ENCODE assay signal across 2 cellular contexts in the genomic region with DNA sequence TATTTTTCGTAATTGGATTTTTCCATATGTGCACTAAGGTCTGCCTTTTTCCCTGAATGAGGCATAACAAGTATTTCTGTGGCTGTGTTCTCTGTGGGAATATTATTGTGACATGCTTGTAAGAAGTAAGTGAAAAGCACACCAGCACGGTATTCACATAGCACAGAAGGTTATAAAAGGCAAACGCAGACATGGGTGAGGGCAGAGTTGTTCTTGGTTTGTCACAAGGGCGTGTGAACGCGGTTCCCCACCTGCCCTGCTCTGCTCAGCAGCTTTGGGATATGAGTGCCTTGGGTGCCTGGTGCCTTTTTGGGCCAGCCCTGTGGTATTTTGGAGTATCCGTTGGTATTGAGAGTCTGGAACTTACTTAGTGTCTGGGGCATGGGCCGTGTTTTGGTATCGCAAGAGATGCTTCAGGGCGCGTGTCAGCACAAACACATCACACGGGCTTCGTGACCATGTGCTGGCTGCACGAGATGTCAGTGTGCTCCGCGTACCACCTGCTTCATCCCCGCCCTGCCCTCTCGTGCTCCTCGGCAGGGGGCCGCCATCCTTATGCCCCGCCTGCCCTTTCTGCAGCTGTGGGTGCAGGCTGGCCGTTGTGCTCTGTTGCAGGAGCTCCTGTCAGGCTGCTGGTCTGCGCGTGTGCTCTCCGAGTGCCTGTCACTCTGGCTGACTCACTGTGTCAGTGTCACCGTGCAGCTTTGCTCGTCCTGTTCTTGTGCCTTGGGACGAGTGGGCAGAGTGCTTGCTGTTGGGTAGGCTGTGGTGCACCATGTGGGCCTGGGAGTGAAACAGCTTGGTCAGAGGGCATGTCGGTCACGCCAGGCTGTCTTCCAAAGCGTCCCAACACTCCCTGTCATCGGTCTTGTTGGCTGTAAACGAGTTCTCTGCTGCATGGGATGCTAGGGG.
A peak's percentile ranks its signal among the peaks of the same experiment; 100 is the strongest.
TF ChIP-seq lines count a peak whose summit lies in the region.

No MANE protein-coding gene starts in this region.

TF ChIP-seq in K562, 482 proteins besides CTCF, POLR2A, EP300 and RAD21:
- no peak for TF ChIP-seq FOXA3 (CRISPR knock-in tag; conservative IDR thresholded peaks at IDR 0.05 in 1 of 2, IDR thresholded peaks at IDR 0.05 in 1 of 2)
- peak; percentile 52 for TF ChIP-seq POLR2G (IDR thresholded peaks at IDR 0.05; ENCODE audit: low read depth, low read length)
- no peak for TF ChIP-seq NR3C1 (CRISPR knock-in tag; IDR thresholded peaks at IDR 0.05)
- TF ChIP-seq, protein P1, sequence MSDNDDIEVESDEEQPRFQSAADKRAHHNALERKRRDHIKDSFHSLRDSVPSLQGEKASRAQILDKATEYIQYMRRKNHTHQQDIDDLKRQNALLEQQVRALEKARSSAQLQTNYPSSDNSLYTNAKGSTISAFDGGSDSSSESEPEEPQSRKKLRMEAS (CRISPR knock-in tag; IDR thresholded peaks at IDR 0.05), result peak; percentile 14; the same call in 1 of the 2 replicates
- no peak for TF ChIP-seq NFRKB (IDR thresholded peaks at IDR 0.05; ENCODE audit: low read depth)
- TF ChIP-seq NFIC (IDR thresholded peaks at IDR 0.05), result no peak
- TF ChIP-seq HNRNPL (IDR thresholded peaks at IDR 0.05; ENCODE audit: low read depth, low read length), result no peak
- no peak for TF ChIP-seq HOXB6 (CRISPR knock-in tag; IDR thresholded peaks at IDR 0.05; ENCODE audit: borderline replicate concordance)
- TF ChIP-seq, protein P2, sequence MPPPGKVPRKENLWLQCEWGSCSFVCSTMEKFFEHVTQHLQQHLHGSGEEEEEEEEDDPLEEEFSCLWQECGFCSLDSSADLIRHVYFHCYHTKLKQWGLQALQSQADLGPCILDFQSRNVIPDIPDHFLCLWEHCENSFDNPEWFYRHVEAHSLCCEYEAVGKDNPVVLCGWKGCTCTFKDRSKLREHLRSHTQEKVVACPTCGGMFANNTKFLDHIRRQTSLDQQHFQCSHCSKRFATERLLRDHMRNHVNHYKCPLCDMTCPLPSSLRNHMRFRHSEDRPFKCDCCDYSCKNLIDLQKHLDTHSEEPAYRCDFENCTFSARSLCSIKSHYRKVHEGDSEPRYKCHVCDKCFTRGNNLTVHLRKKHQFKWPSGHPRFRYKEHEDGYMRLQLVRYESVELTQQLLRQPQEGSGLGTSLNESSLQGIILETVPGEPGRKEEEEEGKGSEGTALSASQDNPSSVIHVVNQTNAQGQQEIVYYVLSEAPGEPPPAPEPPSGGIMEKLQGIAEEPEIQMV (tag; conservative IDR thresholded peaks at IDR 0.05; ENCODE audit: low read depth), result no peak
- no peak for TF ChIP-seq ETV6 (IDR thresholded peaks at IDR 0.05; ENCODE audit: borderline replicate concordance in 1 of 2, low read depth in 2 of 2, low read length in 1 of 2)
- TF ChIP-seq ETV6 (CRISPR knock-in tag; IDR thresholded peaks at IDR 0.05; ENCODE audit: borderline replicate concordance), result no peak

TF ChIP-seq in liver, 16 proteins besides CTCF, POLR2A, EP300 and RAD21:
- TF ChIP-seq RXRA (IDR thresholded peaks at IDR 0.05), result peak in 1 of 2 donors; percentile 33
- TF ChIP-seq EGR1 (IDR thresholded peaks at IDR 0.05; ENCODE audit: low read depth in 2 of 2), result no peak
